ENCODE assay signal across 18 cellular contexts in the genomic region with DNA sequence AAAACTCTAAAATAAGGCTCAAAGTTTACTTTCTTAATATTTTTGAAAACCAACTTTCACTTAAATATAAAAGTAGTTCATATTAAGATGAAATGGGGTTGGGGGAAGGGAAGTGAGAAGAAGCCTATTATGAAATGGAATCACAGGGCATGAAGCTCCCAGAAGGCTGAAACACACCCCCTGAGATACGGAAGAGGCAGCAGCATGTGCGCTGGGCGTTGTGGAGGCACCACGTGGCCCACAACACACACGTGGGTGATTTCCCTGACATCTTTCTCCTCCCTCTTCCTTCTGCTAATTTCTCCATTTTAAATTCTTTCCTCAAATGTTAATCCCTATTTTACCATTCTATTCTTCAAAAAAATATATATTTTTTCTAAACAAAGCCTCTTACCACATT. TPM values are rescaled to one million over a fixed set of nuclear protein-coding genes. Genes with fewer than 3 reads are reported as not detected.
DNase-seq lines count a peak whose midpoint lies in the region; ATAC-seq and TF ChIP-seq lines count a peak whose summit lies in the region.
"Had no signal": no experiment of that assay in that cellular context is flagged by ENCODE, and none has a peak within 500 bp of the region (broad histone marks: within the 10 kb centered on the region; RNA-seq: fewer than 3 reads in every experiment).

No MANE protein-coding gene starts in this region.

- POLR2A ChIA-PET in HCT116 (lab: Charles Lee) = no interaction called here

- no TSS peak for BruUV-seq in HCT116 (replicated peaks; lab: Mats Ljungman, UMichigan)

- peaks cover 0 to 9% of the 10 kb centered on the region in 2 experiments; a peak in 2 of 4 replicates for H3K4me1 ChIP-seq in HCT116 (ENCODE audit: control insufficient read depth in 1 of 2, insufficient read depth in 2 of 2, low read length in 2 of 2)

- RAD21 ChIA-PET in HCT116 (lab: Charles Lee; ENCODE audit: low non-redundant PET in 1 of 2, low total read pairs in 2 of 2, uncharacterized antibody in 2 of 2, unreplicated experiment in 2 of 2) = no interaction called here

- DNase-seq in GM06990 (ENCODE audit: extremely low read depth, insufficient read length) = peak; percentile 15
- DNase-seq in HCT116 (ENCODE audit: low read depth, low spot score) = no peak
- DNase-seq in NCI-H69 (lab: John Stamatoyannopoulos, UW) = peak; percentile 25
- DNase-seq in head of caudate nucleus = peak in 36 of 42 donors; percentile 10 to 74 (median 45)
- no peak for DNase-seq in NCI-H146 treated with DMSO at 0.1 percent for 48 hours (lab: John Stamatoyannopoulos, UW; ENCODE audit: unreplicated experiment)
- DNase-seq in RPMI8226 = no peak
- DNase-seq in stimulated activated CD4-positive, alpha-beta T cell treated with anti-CD3 and anti-CD28 coated beads, Interleukin-15, amount 100 ng/mL, for 24 hours = no peak
- DNase-seq in NCI-H1092 treated with DMSO at 0.1 percent for 48 hours (lab: John Stamatoyannopoulos, UW) = no peak
- DNase-seq: CD4-positive, alpha-beta T cell; DND-41; GDM1; NCI-H1417 treated with DMSO at 0.1 percent for 48 hours; NCI-H2029 treated with DMSO at 0.1 percent for 48 hours; NCI-H510A treated with DMSO at 0.1 percent for 48 hours; OCI-M1; SK-N-SH had no signal

- no peak for TF ChIP-seq RAD21 in HCT116 (IDR thresholded peaks at IDR 0.05; ENCODE audit: low read depth)

- H3K27me3 ChIP-seq in GM06990 (replicated peaks; ENCODE audit: control insufficient read depth, insufficient read depth, low read length) = no peaks in the 10 kb centered on the region
- 0 out of 2 replicates have a peak, but pooled peaks cover 4% of the 10 kb centered on the region for H3K27me3 ChIP-seq in HCT116 (ENCODE audit: insufficient read depth, low read length)

- no peak overlapping the region for H3K4me3 ChIP-seq in GM06990 (replicated peaks; ENCODE audit: low read depth, low read length)
- H3K4me3 ChIP-seq in HCT116 (replicated peaks in 1 of 2; ENCODE audit: low read depth in 1 of 2, low read length in 2 of 2) = no peak overlapping the region
- H3K4me3 ChIP-seq: GM23338 had no signal

- CTCF ChIA-PET in HCT116 (lab: Charles Lee) = no interaction called here

- no peaks in the 10 kb centered on the region for H4K20me1 ChIP-seq in HCT116 (ENCODE audit: insufficient read depth)

- H3K9me2 ChIP-seq in HCT116 (ENCODE audit: insufficient read depth) = no peaks in the 10 kb centered on the region
- H3K9me2 ChIP-seq: SK-N-SH had no signal

- no peak overlapping the region for H3K27ac ChIP-seq in HCT116 (ENCODE audit: low read depth, low read length)

- no peak for ATAC-seq in HCT116
- ATAC-seq: GM23338 had no signal

- H2AFZ ChIP-seq in HCT116 (ENCODE audit: low read depth, low read length, poor library complexity, severe bottlenecking) = no peak overlapping the region
- H2AFZ ChIP-seq: GM23338 had no signal

- no peaks in the 10 kb centered on the region for H3K9me3 ChIP-seq in HCT116 (ENCODE audit: control insufficient read depth in 1 of 2, insufficient read depth in 1 of 2, low read depth in 1 of 2, low read length in 2 of 2)
- H3K9me3 ChIP-seq: SK-N-SH had no signal

- no peaks in the 10 kb centered on the region for H3K36me3 ChIP-seq in GM06990 (ENCODE audit: control insufficient read depth, insufficient read depth, low read length)
- H3K36me3 ChIP-seq in HCT116 (ENCODE audit: control insufficient read depth in 1 of 2, insufficient read depth in 2 of 2, low read length in 2 of 2) = no peaks in the 10 kb centered on the region

- intact Hi-C loops in HCT116 (cut with micrococcal nuclease) (no loop called here), head of caudate nucleus (cut with DNase I) (no loop called here)

- no peaks in the 10 kb centered on the region for H3K79me2 ChIP-seq in HCT116 (ENCODE audit: insufficient read depth, low read length)

- no peak overlapping the region for H3K9ac ChIP-seq in HCT116 (ENCODE audit: low read length)
- H3K9ac ChIP-seq: SK-N-SH had no signal

- H3K4me2 ChIP-seq in HCT116 (ENCODE audit: low read length) = peak overlapping the region; percentile 22; the same call in 1 of the 2 replicates
- H3K4me2 ChIP-seq: GM23338 had no signal

- no peak for TF ChIP-seq POLR2A in HCT116 (IDR thresholded peaks at IDR 0.05; ENCODE audit: borderline replicate concordance, extremely low read depth, insufficient read depth, insufficient read length)

- TF ChIP-seq CTCF in GM06990 (IDR thresholded peaks at IDR 0.05; ENCODE audit: insufficient read depth, low read length, poor library complexity, severe bottlenecking) (no peak), HCT116 (IDR thresholded peaks at IDR 0.05 in 2 of 3, conservative IDR thresholded peaks at IDR 0.05 in 1 of 3; ENCODE audit: borderline replicate concordance in 1 of 3, insufficient read depth in 1 of 3, low read depth in 2 of 3, low read length in 2 of 3) (no peak)

TF ChIP-seq in HCT116, 20 proteins besides CTCF, POLR2A, EP300 and RAD21:
- TF ChIP-seq, protein P1, sequence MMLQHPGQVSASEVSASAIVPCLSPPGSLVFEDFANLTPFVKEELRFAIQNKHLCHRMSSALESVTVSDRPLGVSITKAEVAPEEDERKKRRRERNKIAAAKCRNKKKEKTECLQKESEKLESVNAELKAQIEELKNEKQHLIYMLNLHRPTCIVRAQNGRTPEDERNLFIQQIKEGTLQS (IDR thresholded peaks at IDR 0.05) = no peak
- no peak for TF ChIP-seq JUND (IDR thresholded peaks at IDR 0.05)

RNA-seq across cellular contexts. Expression of a gene that starts 35.6 kb away (rescaled TPM):
- 1.2 TPM for total RNA-seq in HCT116 (2021; ENCODE audit: unreplicated experiment)
- polyA plus RNA-seq in HCT116 (2012) = 0.80 and 1.2 TPM in 2 replicates
- total RNA-seq: CD4-positive, alpha-beta T cell; T-helper 1 cell treated with Interleukin-12 subunit alpha and Interleukin-12 subunit beta and Interleukin-4 antibody, amounts not matched to agents 30 ng/mL and 1 ng/mL, for 36 hours had no signal

Comparison
In these comparisons a context has a peak if more than half of its experiments do, and no peak if none do; other contexts are left out.
1. DNase-seq: peak in GM06990 (single experiment), NCI-H69 (single experiment) and head of caudate nucleus (36 of 42); none in HCT116 (single experiment), NCI-H146 treated with DMSO at 0.1 percent for 48 hours (single experiment), RPMI8226 (single experiment), stimulated activated CD4-positive, alpha-beta T cell treated with anti-CD3 and anti-CD28 coated beads, Interleukin-15, amount 100 ng/mL, for 24 hours (single experiment) and NCI-H1092 treated with DMSO at 0.1 percent for 48 hours (single experiment).